1 cellular context compared by ENCODE assay signal in the genomic region with DNA sequence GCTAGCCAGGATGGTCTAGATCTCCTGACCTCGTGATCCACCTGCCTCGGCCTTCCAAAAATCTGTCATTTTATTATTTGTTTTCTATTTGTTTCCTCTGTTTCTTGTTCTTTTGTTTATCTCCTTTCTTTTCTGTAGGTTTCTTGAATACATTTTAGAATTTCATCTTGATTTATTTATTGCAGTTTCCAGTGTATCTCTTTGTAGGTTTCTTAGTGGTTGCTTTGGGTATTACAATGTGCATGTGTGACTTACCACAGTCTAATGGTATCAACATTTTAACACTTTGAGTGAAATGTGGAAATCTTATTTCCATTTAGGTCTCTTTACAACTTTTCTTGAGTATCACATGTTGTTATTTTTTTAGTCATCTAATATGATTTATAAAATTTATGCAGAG.
TF ChIP-seq lines count a peak whose summit lies in the region.

No MANE protein-coding gene starts in this region.

TF ChIP-seq in H1, 55 proteins besides CTCF, POLR2A, EP300 and RAD21:
- TF ChIP-seq FOSL1 (IDR thresholded peaks at IDR 0.05; ENCODE audit: insufficient read depth, low read depth, low read length) = no peak
- TF ChIP-seq ASH2L (IDR thresholded peaks at IDR 0.05; ENCODE audit: low read length) = no peak
- TF ChIP-seq BACH1 (IDR thresholded peaks at IDR 0.05; ENCODE audit: low read length) = no peak
- TF ChIP-seq BRCA1 (IDR thresholded peaks at IDR 0.05; ENCODE audit: low read depth, low read length) = no peak
- TF ChIP-seq TAF1 (IDR thresholded peaks at IDR 0.05; ENCODE audit: low read depth, low read length) = no peak
